In the genomic region with DNA sequence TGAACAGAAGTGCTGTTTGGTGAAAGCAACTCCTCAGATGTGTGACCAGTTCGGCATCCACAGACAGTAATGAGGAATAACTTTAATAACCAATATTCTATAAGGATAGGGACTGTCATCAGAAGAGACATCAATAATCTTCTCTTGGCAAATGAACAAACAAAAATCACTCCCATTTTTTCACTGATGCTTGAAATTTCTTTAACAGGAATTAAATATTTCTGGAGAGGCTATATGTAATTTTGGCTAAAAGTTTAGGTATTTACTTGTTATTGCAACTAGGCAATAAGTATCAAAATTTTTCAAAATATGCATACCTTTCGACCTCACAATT, we compare ENCODE assay signal across 2 cellular contexts.
A peak's percentile ranks its signal among the peaks of the same experiment; 100 is the strongest.
TF ChIP-seq lines count a peak whose summit lies in the region.

No MANE protein-coding gene starts in this region.

TF ChIP-seq in HCT116, 20 proteins besides CTCF, POLR2A, EP300 and RAD21 (continued from another document):
- no peak for TF ChIP-seq YY1 (IDR thresholded peaks at IDR 0.05; ENCODE audit: extremely low read depth, insufficient replicate concordance, low read depth, low read length)
- no peak for TF ChIP-seq SRF (IDR thresholded peaks at IDR 0.05; ENCODE audit: low read depth)
- TF ChIP-seq ELF1 (IDR thresholded peaks at IDR 0.05; ENCODE audit: borderline replicate concordance, low read depth), result no peak
- TF ChIP-seq FOSL1 (IDR thresholded peaks at IDR 0.05; ENCODE audit: low read depth), result 0 out of 2 replicates have a peak, but pooled peaks have one; percentile 3

TF ChIP-seq in K562, 482 proteins besides CTCF, POLR2A, EP300 and RAD21 (continued from another document):
- TF ChIP-seq, protein P1, sequence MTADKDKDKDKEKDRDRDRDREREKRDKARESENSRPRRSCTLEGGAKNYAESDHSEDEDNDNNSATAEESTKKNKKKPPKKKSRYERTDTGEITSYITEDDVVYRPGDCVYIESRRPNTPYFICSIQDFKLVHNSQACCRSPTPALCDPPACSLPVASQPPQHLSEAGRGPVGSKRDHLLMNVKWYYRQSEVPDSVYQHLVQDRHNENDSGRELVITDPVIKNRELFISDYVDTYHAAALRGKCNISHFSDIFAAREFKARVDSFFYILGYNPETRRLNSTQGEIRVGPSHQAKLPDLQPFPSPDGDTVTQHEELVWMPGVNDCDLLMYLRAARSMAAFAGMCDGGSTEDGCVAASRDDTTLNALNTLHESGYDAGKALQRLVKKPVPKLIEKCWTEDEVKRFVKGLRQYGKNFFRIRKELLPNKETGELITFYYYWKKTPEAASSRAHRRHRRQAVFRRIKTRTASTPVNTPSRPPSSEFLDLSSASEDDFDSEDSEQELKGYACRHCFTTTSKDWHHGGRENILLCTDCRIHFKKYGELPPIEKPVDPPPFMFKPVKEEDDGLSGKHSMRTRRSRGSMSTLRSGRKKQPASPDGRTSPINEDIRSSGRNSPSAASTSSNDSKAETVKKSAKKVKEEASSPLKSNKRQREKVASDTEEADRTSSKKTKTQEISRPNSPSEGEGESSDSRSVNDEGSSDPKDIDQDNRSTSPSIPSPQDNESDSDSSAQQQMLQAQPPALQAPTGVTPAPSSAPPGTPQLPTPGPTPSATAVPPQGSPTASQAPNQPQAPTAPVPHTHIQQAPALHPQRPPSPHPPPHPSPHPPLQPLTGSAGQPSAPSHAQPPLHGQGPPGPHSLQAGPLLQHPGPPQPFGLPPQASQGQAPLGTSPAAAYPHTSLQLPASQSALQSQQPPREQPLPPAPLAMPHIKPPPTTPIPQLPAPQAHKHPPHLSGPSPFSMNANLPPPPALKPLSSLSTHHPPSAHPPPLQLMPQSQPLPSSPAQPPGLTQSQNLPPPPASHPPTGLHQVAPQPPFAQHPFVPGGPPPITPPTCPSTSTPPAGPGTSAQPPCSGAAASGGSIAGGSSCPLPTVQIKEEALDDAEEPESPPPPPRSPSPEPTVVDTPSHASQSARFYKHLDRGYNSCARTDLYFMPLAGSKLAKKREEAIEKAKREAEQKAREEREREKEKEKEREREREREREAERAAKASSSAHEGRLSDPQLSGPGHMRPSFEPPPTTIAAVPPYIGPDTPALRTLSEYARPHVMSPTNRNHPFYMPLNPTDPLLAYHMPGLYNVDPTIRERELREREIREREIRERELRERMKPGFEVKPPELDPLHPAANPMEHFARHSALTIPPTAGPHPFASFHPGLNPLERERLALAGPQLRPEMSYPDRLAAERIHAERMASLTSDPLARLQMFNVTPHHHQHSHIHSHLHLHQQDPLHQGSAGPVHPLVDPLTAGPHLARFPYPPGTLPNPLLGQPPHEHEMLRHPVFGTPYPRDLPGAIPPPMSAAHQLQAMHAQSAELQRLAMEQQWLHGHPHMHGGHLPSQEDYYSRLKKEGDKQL (CRISPR knock-in tag; IDR thresholded peaks at IDR 0.05; ENCODE audit: borderline replicate concordance), result no peak
- TF ChIP-seq TBL1XR1 (IDR thresholded peaks at IDR 0.05; ENCODE audit: low read length in 2 of 2) (no peak), BMI1 (IDR thresholded peaks at IDR 0.05; ENCODE audit: low read length) (peak; percentile 48; the same call in 1 of the 2 replicates), CBX8 (IDR thresholded peaks at IDR 0.05; ENCODE audit: borderline replicate concordance, extremely low read depth, low read depth, low read length, poor library complexity, severe bottlenecking) (peak; percentile 44), KAT7 (CRISPR knock-in tag; IDR thresholded peaks at IDR 0.05; ENCODE audit: borderline replicate concordance) (no peak), GTF2A2 (tag; IDR thresholded peaks at IDR 0.05) (no peak), NONO (IDR thresholded peaks at IDR 0.05; ENCODE audit: low read depth in 2 of 2, low read length in 1 of 2) (no peak), ZNF699 (CRISPR knock-in tag; IDR thresholded peaks at IDR 0.05; ENCODE audit: insufficient replicate concordance) (no peak), NCOA1 (IDR thresholded peaks at IDR 0.05; ENCODE audit: low read depth) (no peak), FOXO4 (CRISPR knock-in tag; IDR thresholded peaks at IDR 0.05) (no peak)
